Comparison of ENCODE assay signal across 7 cellular contexts in genomic region chr11:118603709-118604108, GRCh38. TPM values are rescaled to one million over a fixed set of nuclear protein-coding genes. Genes with fewer than 3 reads are reported as not detected.
DNase-seq lines count a peak whose midpoint lies in the region; ATAC-seq, FAIRE-seq and TF ChIP-seq lines count a peak whose summit lies in the region.
"Not testable (repeated sequence)": the region's sequence is repeated elsewhere in the genome, so short reads cannot be mapped to it uniquely, and the experiment has no call there.

No MANE protein-coding gene starts in this region.

- 81 to 86% (median 82%) methylated on average over 8 of the region's 8 CpGs for WGBS in heart left ventricle, 4 donors
- 98% methylated on average over 8 of the region's 8 CpGs for WGBS in HepG2 (ENCODE audit: low lambda C conversion rate)
- WGBS in suprapubic skin, result 77% methylated on average over 8 of the region's 8 CpGs

- POLR2A ChIA-PET in HepG2 (lab: Yijun Ruan, JAX), result interaction anchor here (6.9 kb wide), 1 partner anchor 17 kb away, joined by 83 read pairs; no protein-coding TSS in a partner anchor

- H3K9ac ChIP-seq in astrocyte (ENCODE audit: low read length); HepG2 (ENCODE audit: insufficient read depth, low read depth, low read length): not testable (repeated sequence)

- H3K36me3 ChIP-seq in ACC112 (ENCODE audit: insufficient read depth, low read length), result peaks cover 22% of the 10 kb centered on the region
- peaks cover 30% of the 10 kb centered on the region for H3K36me3 ChIP-seq in astrocyte (ENCODE audit: insufficient read depth, low read length)
- H3K36me3 ChIP-seq in heart left ventricle, result peaks cover 0 to 48% (median 41%) of the 10 kb centered on the region in 9 donors
- H3K36me3 ChIP-seq in HepG2 (replicated peaks in 1 of 2; ENCODE audit: control insufficient read depth in 1 of 2, insufficient read depth in 2 of 2, low read length in 2 of 2), result peaks cover 7 to 28% of the 10 kb centered on the region in 2 experiments
- H3K36me3 ChIP-seq in gastrocnemius medialis, result peaks cover 4 to 37% of the 10 kb centered on the region in 2 donors
- peaks cover 37% of the 10 kb centered on the region for H3K36me3 ChIP-seq in suprapubic skin

- H3K9me3 Mint-ChIP-seq in astrocyte (ENCODE audit: unreplicated experiment); osteocyte (ENCODE audit: unreplicated experiment): not testable (repeated sequence)

- TF ChIP-seq EP300 in HepG2 (IDR thresholded peaks at IDR 0.05; ENCODE audit: low read depth in 2 of 2, low read length in 2 of 2); HepG2 (CRISPR knock-in tag; IDR thresholded peaks at IDR 0.05; ENCODE audit: borderline replicate concordance); suprapubic skin (IDR thresholded peaks at IDR 0.05): not testable (repeated sequence)

- H4K20me1 ChIP-seq in astrocyte (ENCODE audit: insufficient read depth, low read length), result peaks cover 28% of the 10 kb centered on the region
- H4K20me1 ChIP-seq in HepG2 (ENCODE audit: insufficient read depth, low read length), result not testable (repeated sequence)

- peaks cover 37% of the 10 kb centered on the region for H3K4me1 Mint-ChIP-seq in astrocyte (ENCODE audit: low read depth, unreplicated experiment)
- H3K4me1 Mint-ChIP-seq in osteocyte (ENCODE audit: unreplicated experiment), result peaks cover 45% of the 10 kb centered on the region

- not testable (repeated sequence) for H2AFZ ChIP-seq in ACC112 (ENCODE audit: low read length, unreplicated experiment); astrocyte (ENCODE audit: low read depth, low read length); HepG2 (ENCODE audit: low read length)

- H3K27ac Mint-ChIP-seq in astrocyte (ENCODE audit: unreplicated experiment) (peak overlapping the region; percentile 66), osteocyte (ENCODE audit: unreplicated experiment) (peak overlapping the region; percentile 92)

- not testable (repeated sequence) for ATAC-seq in heart left ventricle, HepG2, gastrocnemius medialis

- H3K27me3 ChIP-seq in ACC112 (ENCODE audit: insufficient read depth, low read length); astrocyte (ENCODE audit: insufficient read depth, low read length); heart left ventricle; HepG2 (ENCODE audit: control insufficient read depth in 1 of 2, insufficient read depth in 2 of 2, low read length in 2 of 2); gastrocnemius medialis; suprapubic skin: not testable (repeated sequence)

- in situ Hi-C loops in HepG2 (cut with HindIII; ENCODE audit: extremely low pct_ligation_motif_present, low pct_unique_long_range_greater_than_20kb); gastrocnemius medialis (cut with MboI; ENCODE audit: low sequenced_read_pairs in 4 of 4): not testable (repeated sequence)

- not testable (repeated sequence) for TF ChIP-seq RAD21 in HepG2 (CRISPR knock-in tag; IDR thresholded peaks at IDR 0.05)

- H3K27me3 Mint-ChIP-seq in astrocyte (ENCODE audit: low read depth, unreplicated experiment); osteocyte (ENCODE audit: unreplicated experiment): not testable (repeated sequence)

- not testable (repeated sequence) for H3K9me3 ChIP-seq in astrocyte (ENCODE audit: insufficient read depth, low read depth, low read length); heart left ventricle; HepG2 (ENCODE audit: low read length); gastrocnemius medialis; suprapubic skin

- not testable (repeated sequence) for H3K79me2 ChIP-seq in ACC112 (ENCODE audit: control insufficient read depth, insufficient read depth, low read length, unreplicated experiment); astrocyte (ENCODE audit: insufficient read depth, low read length); HepG2 (ENCODE audit: insufficient read depth, low read length)

- not testable (repeated sequence) for FAIRE-seq in astrocyte (lab: Jason Lieb, UNC); HepG2 (lab: Jason Lieb, UNC)

- not testable (repeated sequence) for H3K4me3 Mint-ChIP-seq in astrocyte (ENCODE audit: unreplicated experiment)
- H3K4me3 Mint-ChIP-seq in osteocyte (ENCODE audit: unreplicated experiment), result peak overlapping the region; percentile 35

- not testable (repeated sequence) for H3K4me3 ChIP-seq in ACC112 (ENCODE audit: low read depth, low read length); astrocyte (ENCODE audit: insufficient read depth, low read depth, low read length); heart left ventricle; HepG2 (replicated peaks in 1 of 3; ENCODE audit: insufficient read depth in 1 of 3, low read depth in 2 of 3, low read length in 3 of 3); gastrocnemius medialis; suprapubic skin

- peak overlapping the region; percentile 98 for H3K27ac ChIP-seq in ACC112 (ENCODE audit: low read depth, low read length)
- H3K27ac ChIP-seq in astrocyte (ENCODE audit: low read depth, low read length); HepG2 (ENCODE audit: extremely low read length, insufficient read depth, low read length): not testable (repeated sequence)
- peak overlapping the region; percentile 33 to 95 (median 80) for H3K27ac ChIP-seq in heart left ventricle
- peak overlapping the region; percentile 52 to 91 (median 60) for H3K27ac ChIP-seq in gastrocnemius medialis
- H3K27ac ChIP-seq in suprapubic skin, result peak overlapping the region; percentile 34

- not testable (repeated sequence) for TF ChIP-seq CTCF in astrocyte (IDR thresholded peaks at IDR 0.05; ENCODE audit: insufficient read depth, low read depth, low read length); heart left ventricle (IDR thresholded peaks at IDR 0.05); HepG2 (CRISPR knock-in tag; IDR thresholded peaks at IDR 0.05); osteocyte (IDR thresholded peaks at IDR 0.05); gastrocnemius medialis (IDR thresholded peaks at IDR 0.05 in 4 of 5, conservative IDR thresholded peaks at IDR 0.05 in 1 of 5); suprapubic skin (IDR thresholded peaks at IDR 0.05)

- not testable (repeated sequence) for BruUV-seq in HepG2 (replicated peaks; lab: Mats Ljungman, UMichigan)

- peaks cover 24% of the 10 kb centered on the region for H3K36me3 Mint-ChIP-seq in astrocyte (ENCODE audit: low read depth, unreplicated experiment)
- peaks cover 27% of the 10 kb centered on the region for H3K36me3 Mint-ChIP-seq in osteocyte (ENCODE audit: unreplicated experiment)

- intact Hi-C loops in heart left ventricle (cut with DNase I), result loop anchor here in 2 of 10 donors (2.0 to 10.0 kb wide), 2 partner anchors 31 to 51 kb away; partner anchors contain the start of gene ARCN1 (in 1 of the 2)
- intact Hi-C loops in HepG2 (cut with micrococcal nuclease; ENCODE audit: unreplicated experiment); gastrocnemius medialis (cut with DNase I; ENCODE audit: low total_unique reads): not testable (repeated sequence)

- CTCF ChIA-PET in HepG2 (lab: Yijun Ruan, JAX; ENCODE audit: low intra/inter-chr PET ratio, low total read pairs), result not testable (repeated sequence)

- not testable (repeated sequence) for TF ChIP-seq POLR2A in heart left ventricle (IDR thresholded peaks at IDR 0.05); HepG2 (IDR thresholded peaks at IDR 0.05; ENCODE audit: insufficient read depth in 1 of 2, low read depth in 2 of 2, low read length in 2 of 2); gastrocnemius medialis (IDR thresholded peaks at IDR 0.05); suprapubic skin (IDR thresholded peaks at IDR 0.05)

- H3K4me2 ChIP-seq in astrocyte (ENCODE audit: low read length); HepG2 (ENCODE audit: low read depth, low read length): not testable (repeated sequence)

- not testable (repeated sequence) for DNase-seq in astrocyte (ENCODE audit: low read depth); heart left ventricle; HepG2 (ENCODE audit: low spot score); osteocyte (ENCODE audit: extremely low spot score, unreplicated experiment); gastrocnemius medialis
- DNase-seq in suprapubic skin (ENCODE audit: low spot score in 2 of 2), result peak in 1 of 2 donors; percentile 38

- H3K4me1 ChIP-seq in ACC112 (ENCODE audit: control insufficient read depth, insufficient read depth, low read length, unreplicated experiment) (peaks cover 36% of the 10 kb centered on the region), astrocyte (ENCODE audit: insufficient read depth, low read length) (peaks cover 28% of the 10 kb centered on the region), heart left ventricle (peaks cover 0 to 56% (median 28%) of the 10 kb centered on the region in 12 donors), HepG2 (ENCODE audit: insufficient read depth, low read length) (peaks cover 33% of the 10 kb centered on the region), gastrocnemius medialis (peaks cover 0 to 12% of the 10 kb centered on the region in 2 donors), suprapubic skin (peaks cover 53% of the 10 kb centered on the region)

RNA-seq across cellular contexts. Expression of gene PHLDB1, which starts 3.7 kb away (rescaled TPM):
- total RNA-seq in astrocyte (179 and 194 TPM in 2 replicates), heart left ventricle (100 to 1,000 TPM in 7 of 9 donors, 10 to 100 TPM in 2; 86.0 to 124 (median 113) TPM), HepG2 (2016; rRNA removed; fragmentation: Illumina TruSeq; extraction: Trizol) (9.9 and 13.8 TPM in 2 replicates), osteocyte (160 and 165 TPM in 2 replicates), gastrocnemius medialis (10 to 100 TPM; 16.5 to 35.7 (median 22.7) TPM), suprapubic skin (100 to 1,000 TPM in 2 of 4 donors, 10 to 100 TPM in 2; 48.7 to 117 (median 77.3) TPM)
- polyA plus RNA-seq in heart left ventricle (100 to 1,000 TPM; 104 to 129 TPM), HepG2 (2011; rRNA removed) (14.2 and 18.3 TPM in 2 replicates)
- total RNA-seq in HepG2 (2016; cell fraction: cytosol; rRNA removed; fragmentation: Illumina TruSeq; extraction: Trizol; ENCODE audit: low read depth), result 3.6 and 5.0 TPM in 2 replicates
- total RNA-seq in HepG2 (2016; cell fraction: insoluble cytoplasmic fraction; rRNA removed; fragmentation: Illumina TruSeq; extraction: Trizol), result 7.9 and 11.9 TPM in 2 replicates
- total RNA-seq in HepG2 (2016; cell fraction: membrane; rRNA removed; fragmentation: Illumina TruSeq; extraction: Trizol), result 7.7 and 8.9 TPM in 2 replicates
- 12.4 and 22.0 TPM in 2 replicates for total RNA-seq in HepG2 (2016; cell fraction: nucleus; rRNA removed; fragmentation: Illumina TruSeq; extraction: Trizol)
- 9.1 and 10.7 TPM in 2 replicates for polyA plus RNA-seq in HepG2 (2011; cell fraction: cytosol; rRNA removed)
- 57.1 and 61.1 TPM in 2 replicates for polyA plus RNA-seq in HepG2 (2011; cell fraction: nucleus; rRNA removed)
- polyA plus RNA-seq in HepG2 (2012), result 7.5 and 8.6 TPM in 2 replicates
- 1.4 TPM in 2 replicates for polyA plus RNA-seq in HepG2 (2016; cell fraction: cytosol; fragmentation: Illumina TruSeq; extraction: Trizol; ENCODE audit: low read depth)
- 7.3 and 8.6 TPM in 2 replicates for polyA plus RNA-seq in HepG2 (2016; cell fraction: insoluble cytoplasmic fraction; fragmentation: Illumina TruSeq; extraction: Trizol; ENCODE audit: low read depth)
- 2.1 and 2.9 TPM in 2 replicates for polyA plus RNA-seq in HepG2 (2016; cell fraction: membrane; fragmentation: Illumina TruSeq; extraction: Trizol; ENCODE audit: low read depth)
- polyA plus RNA-seq in HepG2 (2016; cell fraction: nucleus; fragmentation: Illumina TruSeq; extraction: Trizol; ENCODE audit: insufficient read depth, low read depth), result 34.7 and 36.2 TPM in 2 replicates
- 17.4 and 33.6 TPM in 2 replicates for polyA minus RNA-seq in HepG2 (2011; rRNA and poly(A)+ RNA removed; ENCODE audit: low replicate concordance)
- 12.5 and 14.8 TPM in 2 replicates for polyA minus RNA-seq in HepG2 (2011; cell fraction: cytosol; rRNA and poly(A)+ RNA removed)
- polyA minus RNA-seq in HepG2 (2011; cell fraction: nucleus; rRNA and poly(A)+ RNA removed), result 33.9 and 34.2 TPM in 2 replicates

RNA-seq across cellular contexts. Expression of gene ARCN1, which starts 31.5 kb away (rescaled TPM):
- total RNA-seq in astrocyte, result 255 and 289 TPM in 2 replicates
- total RNA-seq in heart left ventricle, result 100 to 1,000 TPM in 4 of 9 donors, 10 to 100 TPM in 5; 87.6 to 127 (median 99.6) TPM
- 100 to 1,000 TPM in 1 of 2 donors, 10 to 100 TPM in 1; 53.1 to 107 TPM for polyA plus RNA-seq in heart left ventricle
- 148 and 215 TPM in 2 replicates for total RNA-seq in HepG2 (2016; rRNA removed; fragmentation: Illumina TruSeq; extraction: Trizol)
- 21.7 and 21.9 TPM in 2 replicates for total RNA-seq in HepG2 (2016; cell fraction: cytosol; rRNA removed; fragmentation: Illumina TruSeq; extraction: Trizol; ENCODE audit: low read depth)
- 143 and 206 TPM in 2 replicates for total RNA-seq in HepG2 (2016; cell fraction: insoluble cytoplasmic fraction; rRNA removed; fragmentation: Illumina TruSeq; extraction: Trizol)
- total RNA-seq in HepG2 (2016; cell fraction: membrane; rRNA removed; fragmentation: Illumina TruSeq; extraction: Trizol), result 62.1 and 63.9 TPM in 2 replicates
- total RNA-seq in HepG2 (2016; cell fraction: nucleus; rRNA removed; fragmentation: Illumina TruSeq; extraction: Trizol), result 61.5 and 78.3 TPM in 2 replicates
- 143 and 200 TPM in 2 replicates for polyA plus RNA-seq in HepG2 (2011; rRNA removed)
- polyA plus RNA-seq in HepG2 (2011; cell fraction: cytosol; rRNA removed), result 147 and 192 TPM in 2 replicates
- polyA plus RNA-seq in HepG2 (2011; cell fraction: nucleus; rRNA removed), result 33.6 and 35.8 TPM in 2 replicates
- polyA plus RNA-seq in HepG2 (2012), result 80.9 and 111 TPM in 2 replicates
- 9.1 and 10.1 TPM in 2 replicates for polyA plus RNA-seq in HepG2 (2016; cell fraction: cytosol; fragmentation: Illumina TruSeq; extraction: Trizol; ENCODE audit: low read depth)
- polyA plus RNA-seq in HepG2 (2016; cell fraction: insoluble cytoplasmic fraction; fragmentation: Illumina TruSeq; extraction: Trizol; ENCODE audit: low read depth), result 221 and 222 TPM in 2 replicates
- polyA plus RNA-seq in HepG2 (2016; cell fraction: membrane; fragmentation: Illumina TruSeq; extraction: Trizol; ENCODE audit: low read depth), result 36.4 and 39.3 TPM in 2 replicates
- 95.2 and 101 TPM in 2 replicates for polyA plus RNA-seq in HepG2 (2016; cell fraction: nucleus; fragmentation: Illumina TruSeq; extraction: Trizol; ENCODE audit: insufficient read depth, low read depth)
- 78.7 and 166 TPM in 2 replicates for polyA minus RNA-seq in HepG2 (2011; rRNA and poly(A)+ RNA removed; ENCODE audit: low replicate concordance)
- 105 and 121 TPM in 2 replicates for polyA minus RNA-seq in HepG2 (2011; cell fraction: cytosol; rRNA and poly(A)+ RNA removed)
- polyA minus RNA-seq in HepG2 (2011; cell fraction: nucleus; rRNA and poly(A)+ RNA removed), result 31.7 and 41.9 TPM in 2 replicates
- total RNA-seq in osteocyte, result 189 and 201 TPM in 2 replicates
- total RNA-seq in gastrocnemius medialis, result 10 to 100 TPM; 48.7 to 78.7 (median 65.4) TPM
- total RNA-seq in suprapubic skin, result 10 to 100 TPM; 70.3 to 80.7 (median 77.0) TPM

RNA-seq across cellular contexts. Expression of gene IFT46, which starts 38.0 kb away (rescaled TPM):
- 14.0 and 16.5 TPM in 2 replicates for total RNA-seq in astrocyte
- 10 to 100 TPM; 14.7 to 39.0 (median 21.7) TPM for total RNA-seq in heart left ventricle
- polyA plus RNA-seq in heart left ventricle, result 10 to 100 TPM; 22.9 to 29.1 TPM
- 15.4 and 23.9 TPM in 2 replicates for total RNA-seq in HepG2 (2016; rRNA removed; fragmentation: Illumina TruSeq; extraction: Trizol)
- 12.4 and 18.8 TPM in 2 replicates for total RNA-seq in HepG2 (2016; cell fraction: cytosol; rRNA removed; fragmentation: Illumina TruSeq; extraction: Trizol; ENCODE audit: low read depth)
- 14.7 and 23.4 TPM in 2 replicates for total RNA-seq in HepG2 (2016; cell fraction: insoluble cytoplasmic fraction; rRNA removed; fragmentation: Illumina TruSeq; extraction: Trizol)
- 10.2 and 11.5 TPM in 2 replicates for total RNA-seq in HepG2 (2016; cell fraction: membrane; rRNA removed; fragmentation: Illumina TruSeq; extraction: Trizol)
- total RNA-seq in HepG2 (2016; cell fraction: nucleus; rRNA removed; fragmentation: Illumina TruSeq; extraction: Trizol), result 7.4 and 8.0 TPM in 2 replicates
- 9.3 and 9.8 TPM in 2 replicates for polyA plus RNA-seq in HepG2 (2011; rRNA removed)
- polyA plus RNA-seq in HepG2 (2011; cell fraction: cytosol; rRNA removed), result 8.2 and 9.6 TPM in 2 replicates
- 3.4 and 5.1 TPM in 2 replicates for polyA plus RNA-seq in HepG2 (2011; cell fraction: nucleus; rRNA removed)
- polyA plus RNA-seq in HepG2 (2012), result 5.8 and 8.4 TPM in 2 replicates
- polyA plus RNA-seq in HepG2 (2016; cell fraction: cytosol; fragmentation: Illumina TruSeq; extraction: Trizol; ENCODE audit: low read depth), result 2.6 and 2.9 TPM in 2 replicates
- 20.5 and 21.3 TPM in 2 replicates for polyA plus RNA-seq in HepG2 (2016; cell fraction: insoluble cytoplasmic fraction; fragmentation: Illumina TruSeq; extraction: Trizol; ENCODE audit: low read depth)
- 5.9 TPM in 2 replicates for polyA plus RNA-seq in HepG2 (2016; cell fraction: membrane; fragmentation: Illumina TruSeq; extraction: Trizol; ENCODE audit: low read depth)
- 9.4 and 10.2 TPM in 2 replicates for polyA plus RNA-seq in HepG2 (2016; cell fraction: nucleus; fragmentation: Illumina TruSeq; extraction: Trizol; ENCODE audit: insufficient read depth, low read depth)
- 9.5 and 19.1 TPM in 2 replicates for polyA minus RNA-seq in HepG2 (2011; rRNA and poly(A)+ RNA removed; ENCODE audit: low replicate concordance)
- polyA minus RNA-seq in HepG2 (2011; cell fraction: cytosol; rRNA and poly(A)+ RNA removed), result 5.0 and 5.8 TPM in 2 replicates
- polyA minus RNA-seq in HepG2 (2011; cell fraction: nucleus; rRNA and poly(A)+ RNA removed), result 4.4 and 6.0 TPM in 2 replicates
- 24.0 and 24.1 TPM in 2 replicates for total RNA-seq in osteocyte
- 10 to 100 TPM; 14.1 to 25.1 (median 15.4) TPM for total RNA-seq in gastrocnemius medialis
- 10 to 100 TPM; 16.3 to 25.7 (median 22.1) TPM for total RNA-seq in suprapubic skin
